10 cellular contexts compared by ENCODE assay signal in the genomic region with DNA sequence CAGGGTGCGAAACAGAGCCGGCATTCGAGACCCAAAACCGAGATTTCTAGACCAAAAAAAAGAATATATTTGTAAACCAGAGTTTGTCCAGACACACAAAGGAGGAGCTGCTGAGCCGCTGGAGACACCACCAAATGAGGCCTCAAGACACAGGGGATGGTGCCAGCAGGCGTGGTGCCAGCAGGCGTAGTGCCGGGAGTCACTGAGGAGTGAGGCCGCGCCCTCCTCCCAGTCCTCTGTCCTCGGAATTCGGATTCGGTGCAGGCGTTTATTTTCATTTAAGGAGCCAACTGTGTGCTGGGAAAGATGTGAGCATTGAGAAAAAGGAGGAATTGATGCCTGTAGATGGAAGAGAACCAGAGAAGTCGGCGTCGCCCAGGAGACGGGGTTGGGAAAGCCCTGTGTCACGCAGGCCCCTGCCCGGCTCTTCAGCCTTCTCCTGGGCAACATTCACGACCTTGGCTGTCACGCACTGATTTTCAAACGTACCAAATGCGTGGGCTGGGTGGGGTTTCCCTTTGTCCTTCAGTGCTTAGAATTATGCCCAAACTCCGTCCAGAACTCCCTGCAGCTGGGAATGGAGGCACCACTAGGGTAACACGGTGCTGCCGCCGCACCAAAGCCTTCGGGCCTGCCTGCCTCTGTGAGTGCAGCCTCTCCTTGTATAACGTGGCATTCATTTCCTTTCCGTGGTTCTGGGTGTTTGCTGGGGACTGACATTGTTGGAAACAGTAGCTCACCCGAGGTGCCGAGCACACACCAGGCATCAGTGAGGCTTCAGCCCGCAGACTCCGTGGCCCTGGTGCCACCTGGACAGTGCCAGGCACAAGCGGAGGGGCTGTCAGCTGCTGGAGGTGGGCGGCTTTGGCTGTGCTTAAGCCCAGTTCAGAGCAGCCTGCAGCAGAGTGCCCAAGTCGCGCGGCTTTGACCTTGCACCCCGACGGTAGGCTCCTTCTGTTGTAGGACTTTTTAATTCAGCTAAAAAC. TPM values are rescaled to one million over a fixed set of nuclear protein-coding genes. Genes with fewer than 3 reads are reported as not detected.
DNase-seq lines count a peak whose midpoint lies in the region; ATAC-seq and TF ChIP-seq lines count a peak whose summit lies in the region.
"Had no signal": no experiment of that assay in that cellular context is flagged by ENCODE, and none has a peak within 500 bp of the region (broad histone marks: within the 10 kb centered on the region; RNA-seq: fewer than 3 reads in every experiment).

No MANE protein-coding gene starts in this region.

- POLR2A ChIA-PET in CD8-positive, alpha-beta memory T cell (lab: Charles Lee) = no interaction called here

- H3K27ac Mint-ChIP-seq in CD8-positive, alpha-beta memory T cell = no peak overlapping the region

- H3K4me3 ChIP-seq in brain microvascular endothelial cell (ENCODE audit: low read depth, low read length) = no peak overlapping the region
- H3K4me3 ChIP-seq in skin epidermis = no peak overlapping the region
- no peak overlapping the region for H3K4me3 ChIP-seq in CD8-positive, alpha-beta memory T cell (ENCODE audit: low read length)
- H3K4me3 ChIP-seq: GM12878 had no signal

- H3K4me1 Mint-ChIP-seq in CD8-positive, alpha-beta memory T cell = peaks cover 17 to 20% (median 17%) of the 10 kb centered on the region in 3 donors

- no peak overlapping the region for H3K27ac ChIP-seq in brain microvascular endothelial cell
- H3K27ac ChIP-seq in skin epidermis = peak overlapping the region in 14 of 21 experiments; percentile 10 to 77 (median 38)
- H3K27ac ChIP-seq in CD8-positive, alpha-beta memory T cell (ENCODE audit: low read depth, low read length) = no peak overlapping the region

- no peaks in the 10 kb centered on the region for H3K9me3 ChIP-seq in CD8-positive, alpha-beta memory T cell (ENCODE audit: low read length)

- no peak for TF ChIP-seq CTCF in brain microvascular endothelial cell (IDR thresholded peaks at IDR 0.05; ENCODE audit: low read depth, low read length, missing control alignments)

- CTCF ChIA-PET in CD8-positive, alpha-beta memory T cell (lab: Charles Lee) = no interaction called here

- H3K36me3 ChIP-seq in brain microvascular endothelial cell (replicated peaks) = peaks cover 12% of the 10 kb centered on the region
- peaks cover 13% of the 10 kb centered on the region for H3K36me3 ChIP-seq in CD8-positive, alpha-beta memory T cell (ENCODE audit: insufficient read depth, low read length)

- H3K9me3 Mint-ChIP-seq in CD8-positive, alpha-beta memory T cell = no peaks in the 10 kb centered on the region

- H3K4me3 Mint-ChIP-seq in CD8-positive, alpha-beta memory T cell = no peak overlapping the region

- peaks cover 19% of the 10 kb centered on the region for H3K4me1 ChIP-seq in CD8-positive, alpha-beta memory T cell (ENCODE audit: insufficient read depth, low read length)

- H3K27me3 ChIP-seq in brain microvascular endothelial cell (replicated peaks) = no peaks in the 10 kb centered on the region
- no peaks in the 10 kb centered on the region for H3K27me3 ChIP-seq in CD8-positive, alpha-beta memory T cell (ENCODE audit: insufficient read depth, low read length, poor library complexity, severe bottlenecking)

- DNase-seq in Daoy (ENCODE audit: low read depth) (peak; percentile 70), brain microvascular endothelial cell (peak; percentile 66), hippocampal formation (lab: John Stamatoyannopoulos, UW) (peak; percentile 41 to 45), NOMO-1 treated with dmso at 0.1 percent for 144 hours (lab: John Stamatoyannopoulos, UW; ENCODE audit: unreplicated experiment) (no peak)
- no peak for DNase-seq in CD8-positive, alpha-beta memory T cell
- DNase-seq: trophoblast cell had no signal

- peaks cover 0 to 2% of the 10 kb centered on the region in 2 donors for H3K27me3 Mint-ChIP-seq in CD8-positive, alpha-beta memory T cell

- H3K36me3 Mint-ChIP-seq in CD8-positive, alpha-beta memory T cell = peaks cover 11 to 59% (median 16%) of the 10 kb centered on the region in 3 donors

- ATAC-seq in GM21529 (IDR thresholded peaks at IDR 0.05; ENCODE audit: unreplicated experiment) (no peak), HG03442 (IDR thresholded peaks at IDR 0.05; ENCODE audit: unreplicated experiment) (no peak)
- ATAC-seq: GM12878 had no signal

- in situ Hi-C loops in brain microvascular endothelial cell (cut with HindIII; ENCODE audit: low pct_ligation_motif_present, low sequenced_read_pairs) = no loop called here

RNA-seq across cellular contexts. Expression of a gene that starts 49.0 kb away (rescaled TPM):
- total RNA-seq in Daoy (2014; rRNA removed; shearing (Covaris generic)) = 17.7 and 30.9 TPM in 2 replicates
- total RNA-seq in CD8-positive, alpha-beta memory T cell = 10 to 100 TPM; 31.2 to 32.7 TPM
- 45.1 TPM for polyA plus RNA-seq in CD8-positive, alpha-beta memory T cell

Comparison
In these comparisons a context has a peak if more than half of its experiments do, and no peak if none do; other contexts are left out.
1. DNase-seq: peak in Daoy (single experiment), brain microvascular endothelial cell (single experiment) and hippocampal formation (2 of 2); none in NOMO-1 treated with dmso at 0.1 percent for 144 hours (single experiment) and CD8-positive, alpha-beta memory T cell (0 of 5).
2. H3K27ac ChIP-seq: peak in skin epidermis (14 of 21); none in brain microvascular endothelial cell (single experiment) and CD8-positive, alpha-beta memory T cell (single experiment).